Comparison of ENCODE assay signal across 8 cellular contexts in genomic region chr17:2303278-2304188, GRCh38. TPM values are rescaled to one million over a fixed set of nuclear protein-coding genes. Genes with fewer than 3 reads are reported as not detected.
DNase-seq lines count a peak whose midpoint lies in the region; ATAC-seq and TF ChIP-seq lines count a peak whose summit lies in the region.

SMG6 (minus strand) TSS chr17:2303785; CDS start chr17:2303720, 65 bp downstream.
SRR (plus strand) TSS chr17:2303950; CDS start chr17:2315561, 11,611 bp downstream.

- H3K27ac ChIP-seq in cardiac muscle cell (peak within 1 kb of the TSS; percentile 93), trophoblast cell (ENCODE audit: low read depth, low read length) (peak within 1 kb of the TSS; percentile 100), tibial nerve (peak within 1 kb of the TSS; percentile 75 to 93 (median 92))

- peaks cover 6% of the 10 kb centered on the region for H3K36me3 ChIP-seq in adipocyte (ENCODE audit: control insufficient read depth, insufficient read depth, low read length, severe bottlenecking)
- H3K36me3 ChIP-seq in cardiac muscle cell = peaks cover 13% of the 10 kb centered on the region
- peaks cover 14 to 18% of the 10 kb centered on the region in 2 experiments for H3K36me3 ChIP-seq in trophoblast cell (ENCODE audit: control insufficient read depth in 1 of 2, insufficient read depth in 2 of 2, low read length in 2 of 2)
- H3K36me3 ChIP-seq in tibial nerve = peaks cover 0 to 18% (median 0%) of the 10 kb centered on the region in 3 donors

- H2BK12ac ChIP-seq in trophoblast cell (ENCODE audit: low read length) = no peak within 1 kb of the TSS

- H4K8ac ChIP-seq in trophoblast cell (ENCODE audit: low read depth, low read length) = peak within 1 kb of the TSS; percentile 99

- H2AFZ ChIP-seq in trophoblast cell (ENCODE audit: insufficient read depth, low read length, poor library complexity) = peak within 1 kb of the TSS; percentile 100

- H2BK5ac ChIP-seq in trophoblast cell (ENCODE audit: low read depth, low read length, poor library complexity) = peak within 1 kb of the TSS; percentile 99

- H3K79me2 ChIP-seq in trophoblast cell (ENCODE audit: control insufficient read depth, insufficient read depth, low read length, poor library complexity) = peaks cover 10% of the 10 kb centered on the region

- peak within 1 kb of the TSS; percentile 95 for H4K91ac ChIP-seq in trophoblast cell (ENCODE audit: low read depth, low read length)

- peak within 1 kb of the TSS; percentile 29 for H2AK5ac ChIP-seq in trophoblast cell (ENCODE audit: low read length)

- peak within 1 kb of the TSS; percentile 94 for H3K4ac ChIP-seq in trophoblast cell (ENCODE audit: low read depth, low read length)

- H3K9ac ChIP-seq in adipocyte (ENCODE audit: low read length) = peak within 1 kb of the TSS; percentile 92
- peak within 1 kb of the TSS; percentile 97 for H3K9ac ChIP-seq in trophoblast cell (ENCODE audit: low read length)

- H3K14ac ChIP-seq in trophoblast cell (ENCODE audit: low read length) = peak within 1 kb of the TSS; percentile 100

- WGBS in trophoblast cell (ENCODE audit: extremely low coverage, insufficient coverage, insufficient read length) = no CpG with 5 or more reads among the region's 100 CpGs
- WGBS in tibial nerve, 2 donors = 0 to 1% methylated on average over 53 to 91 of the region's 100 CpGs

- no peaks in the 10 kb centered on the region for H3K9me3 ChIP-seq in adipocyte (ENCODE audit: control insufficient read depth, low read length)
- H3K9me3 ChIP-seq in cardiac muscle cell (ENCODE audit: low read depth) = no peaks in the 10 kb centered on the region
- H3K9me3 ChIP-seq in trophoblast cell (ENCODE audit: insufficient read depth, low read depth, low read length) = no peaks in the 10 kb centered on the region
- H3K9me3 ChIP-seq in tibial nerve = no peaks in the 10 kb centered on the region

- peak; percentile 95 for DNase-seq in GM12865 (ENCODE audit: low read depth)
- peak; percentile 86 for DNase-seq in NB4 (ENCODE audit: low read depth)
- DNase-seq in T follicular helper cell (ENCODE audit: low read depth) = peak; percentile 95
- peak; percentile 97 for DNase-seq in adipocyte (ENCODE audit: low read depth)
- DNase-seq in cardiac muscle cell (ENCODE audit: low read depth in 1 of 2, low spot score in 1 of 2) = peak; percentile 93 to 94
- DNase-seq in trophoblast cell = peak; percentile 81 to 92
- peak; percentile 83 to 86 for DNase-seq in tibial nerve (ENCODE audit: low spot score in 2 of 2)

- H3K4me1 ChIP-seq in adipocyte (ENCODE audit: control insufficient read depth, insufficient read depth, low read length) = peaks cover 11% of the 10 kb centered on the region
- no peaks in the 10 kb centered on the region for H3K4me1 ChIP-seq in cardiac muscle cell (ENCODE audit: low read depth)
- peaks cover 5 to 8% of the 10 kb centered on the region in 2 experiments for H3K4me1 ChIP-seq in trophoblast cell (ENCODE audit: control insufficient read depth in 1 of 2, insufficient read depth in 2 of 2, low read length in 2 of 2)
- H3K4me1 ChIP-seq in tibial nerve = peaks cover 2 to 33% (median 11%) of the 10 kb centered on the region in 4 donors

- peak within 1 kb of the TSS; percentile 96 for H2BK120ac ChIP-seq in trophoblast cell (ENCODE audit: insufficient read depth, low read length, poor library complexity)

- H3K23ac ChIP-seq in trophoblast cell (ENCODE audit: low read length) = no peak within 1 kb of the TSS

- H3K27me3 ChIP-seq in adipocyte (replicated peaks; ENCODE audit: control insufficient read depth, insufficient read depth, low read length) = no peaks in the 10 kb centered on the region
- no peaks in the 10 kb centered on the region for H3K27me3 ChIP-seq in cardiac muscle cell
- no peaks in the 10 kb centered on the region for H3K27me3 ChIP-seq in trophoblast cell (ENCODE audit: insufficient read depth, low read length)
- no peaks in the 10 kb centered on the region for H3K27me3 ChIP-seq in tibial nerve

- H4K12ac ChIP-seq in trophoblast cell (ENCODE audit: low read depth, low read length) = peak within 1 kb of the TSS; percentile 100

- TF ChIP-seq CTCF in GM12865 (IDR thresholded peaks at IDR 0.05; ENCODE audit: insufficient read depth, low read depth, low read length, missing control alignments) (no peak), NB4 (IDR thresholded peaks at IDR 0.05; ENCODE audit: low read depth, low read length) (no peak), cardiac muscle cell (IDR thresholded peaks at IDR 0.05; ENCODE audit: low read depth, low read length) (no peak), tibial nerve (IDR thresholded peaks at IDR 0.05) (no peak)

- H3K4me2 ChIP-seq in trophoblast cell (ENCODE audit: low read length) = peak within 1 kb of the TSS; percentile 88

- ATAC-seq in HG02571 (IDR thresholded peaks at IDR 0.05; ENCODE audit: unreplicated experiment) = peak; percentile 77

- TF ChIP-seq POLR2A in NB4 (IDR thresholded peaks at IDR 0.05; ENCODE audit: extremely low read depth, insufficient read length) = peak; percentile 45
- TF ChIP-seq POLR2A in tibial nerve (IDR thresholded peaks at IDR 0.05) = peak in 1 of 2 donors; percentile 60

- TF ChIP-seq EP300 in tibial nerve (IDR thresholded peaks at IDR 0.05) = peak in 1 of 2 donors; percentile 83

- peak within 1 kb of the TSS; percentile 100 for H3K18ac ChIP-seq in trophoblast cell (ENCODE audit: low read length)

- peak within 1 kb of the TSS; percentile 88 for H3K4me3 ChIP-seq in GM12865 (ENCODE audit: low read depth, low read length)
- H3K4me3 ChIP-seq in NB4 (ENCODE audit: low read depth, low read length) = peak within 1 kb of the TSS; percentile 81
- H3K4me3 ChIP-seq in adipocyte (ENCODE audit: low read length) = peak within 1 kb of the TSS; percentile 96
- H3K4me3 ChIP-seq in cardiac muscle cell = peak within 1 kb of the TSS; percentile 77
- H3K4me3 ChIP-seq in trophoblast cell (ENCODE audit: low read depth, low read length) = peak within 1 kb of the TSS; percentile 95
- H3K4me3 ChIP-seq in tibial nerve = peak within 1 kb of the TSS; percentile 68 to 92 (median 89)

- peaks cover 11% of the 10 kb centered on the region for H3K79me1 ChIP-seq in trophoblast cell (ENCODE audit: low read length)

RNA-seq across cellular contexts. Expression of gene SMG6, which starts in this region (rescaled TPM):
- total RNA-seq in cardiac muscle cell = 50.8 and 54.8 TPM in 2 replicates
- polyA plus RNA-seq in cardiac muscle cell = 23.0 and 25.9 TPM in 2 replicates
- polyA plus RNA-seq in trophoblast cell (2013) = 16.7 and 17.2 TPM in 2 replicates
- total RNA-seq in tibial nerve = 10 to 100 TPM; 29.5 to 86.5 (median 40.1) TPM

RNA-seq across cellular contexts. Expression of gene SRR, which starts in this region (rescaled TPM):
- total RNA-seq in cardiac muscle cell = 27.7 and 28.3 TPM in 2 replicates
- 27.9 and 49.9 TPM in 2 replicates for polyA plus RNA-seq in cardiac muscle cell
- 14.3 and 15.6 TPM in 2 replicates for polyA plus RNA-seq in trophoblast cell (2013)
- 10 to 100 TPM in 1 of 4 donors, 1 to 10 TPM in 3; 6.3 to 13.8 (median 7.9) TPM for total RNA-seq in tibial nerve

Comparison
In these comparisons a context has a peak if more than half of its experiments do, and no peak if none do; other contexts are left out.
1. Peak in every context shown above with its lines: DNase-seq, ATAC-seq, H3K4me3 ChIP-seq and H3K27ac ChIP-seq.